In genomic region chr7:141785711-141786552, GRCh38 we compare ENCODE assay signal across 8 cellular contexts. TPM values are rescaled to one million over a fixed set of nuclear protein-coding genes. Genes with fewer than 3 reads are reported as not detected.
DNase-seq lines count a peak whose midpoint lies in the region; ATAC-seq and TF ChIP-seq lines count a peak whose summit lies in the region.

No MANE protein-coding gene starts in this region.

- no peak overlapping the region for H3K4me3 Mint-ChIP-seq in Caco-2 (ENCODE audit: unreplicated experiment)

- no peaks in the 10 kb centered on the region for H3K9me3 Mint-ChIP-seq in Caco-2 (ENCODE audit: unreplicated experiment)

- intact Hi-C loops in Caco-2 (cut with micrococcal nuclease; ENCODE audit: unreplicated experiment) = loop anchor here (1.0 kb wide), 2 partner anchors 31 to 132 kb away; no protein-coding TSS in a partner anchor
- intact Hi-C loops in left cardiac atrium (cut with DNase I) = no loop called here
- intact Hi-C loops in gastrocnemius medialis (cut with DNase I; ENCODE audit: low total_unique reads) = no loop called here
- intact Hi-C loops in tibial artery (cut with DNase I; ENCODE audit: low total_unique reads) = no loop called here

- H3K27ac ChIP-seq in gastrocnemius medialis (no peak overlapping the region), tibial artery (no peak overlapping the region)

- POLR2A ChIA-PET in Caco-2 (lab: Charles Lee) = interaction anchor here (0.6 kb wide), 1 partner anchor 48 kb away, joined by 3 read pairs; the partner anchor contains the start of gene SSBP1

- H3K4me1 Mint-ChIP-seq in Caco-2 (ENCODE audit: low read depth, unreplicated experiment) = no peaks in the 10 kb centered on the region

- DNase-seq in Caco-2 (peak; percentile 37 to 41), NCI-H345 treated with DMSO at 0.1 percent for 48 hours (lab: John Stamatoyannopoulos, UW; ENCODE audit: unreplicated experiment) (peak; percentile 12), left cardiac atrium (no peak), gastrocnemius medialis (no peak), tibial artery (no peak)
- DNase-seq in activated gamma-delta T cell treated with anti-CD3 and anti-CD28 coated beads, Interleukin-2, amount 50 U/mL, for 16 hours (ENCODE audit: low read depth) = peak; percentile 4

- TF ChIP-seq CTCF in Caco-2 (IDR thresholded peaks at IDR 0.05; ENCODE audit: insufficient read depth in 1 of 2, low read depth in 1 of 2, low read length in 1 of 2, severe bottlenecking in 1 of 2, unreplicated experiment in 1 of 2) = peak; percentile 74 to 86
- TF ChIP-seq CTCF in gastrocnemius medialis (IDR thresholded peaks at IDR 0.05 in 4 of 5, conservative IDR thresholded peaks at IDR 0.05 in 1 of 5) = peak in 4 of 5 experiments; percentile 27 to 64 (median 38)
- peak in 1 of 2 experiments; percentile 46 for TF ChIP-seq CTCF in tibial artery (IDR thresholded peaks at IDR 0.05)

- in situ Hi-C loops in gastrocnemius medialis (cut with MboI; ENCODE audit: low sequenced_read_pairs in 4 of 4) = no loop called here

- CTCF ChIA-PET in Caco-2 (lab: Charles Lee) = interaction anchor here (0.6 to 1.0 kb wide), 7 partner anchors 17 to 136 kb away, joined by 3 to 24 read pairs (median 4); partner anchors contain the start of gene SSBP1

- BruUV-seq in Caco-2 (replicated peaks; lab: Mats Ljungman, UMichigan) = no TSS peak

- no peak overlapping the region for H3K27ac Mint-ChIP-seq in Caco-2 (ENCODE audit: unreplicated experiment)

- H3K36me3 ChIP-seq in Caco-2 (ENCODE audit: control insufficient read depth, insufficient read depth, low read length) = no peaks in the 10 kb centered on the region
- H3K36me3 ChIP-seq in gastrocnemius medialis = no peaks in the 10 kb centered on the region
- H3K36me3 ChIP-seq in tibial artery = peaks cover 9 to 22% (median 11%) of the 10 kb centered on the region in 3 donors

- no peaks in the 10 kb centered on the region for H3K4me1 ChIP-seq in Caco-2
- H3K4me1 ChIP-seq in gastrocnemius medialis = no peaks in the 10 kb centered on the region
- no peaks in the 10 kb centered on the region for H3K4me1 ChIP-seq in tibial artery

- TF ChIP-seq POLR2A in gastrocnemius medialis (IDR thresholded peaks at IDR 0.05) = no peak

- H3K27me3 ChIP-seq in Caco-2 (replicated peaks; ENCODE audit: control insufficient read depth, insufficient read depth, low read length) (no peaks in the 10 kb centered on the region), gastrocnemius medialis (no peaks in the 10 kb centered on the region), tibial artery (no peaks in the 10 kb centered on the region)

- H3K36me3 Mint-ChIP-seq in Caco-2 (ENCODE audit: insufficient read depth, unreplicated experiment) = no peaks in the 10 kb centered on the region

- no peaks in the 10 kb centered on the region for H3K9me3 ChIP-seq in Caco-2
- no peaks in the 10 kb centered on the region for H3K9me3 ChIP-seq in gastrocnemius medialis
- H3K9me3 ChIP-seq in tibial artery = no peaks in the 10 kb centered on the region

- no peak overlapping the region for H3K4me3 ChIP-seq in Caco-2 (ENCODE audit: low read depth, low read length)
- H3K4me3 ChIP-seq in gastrocnemius medialis = no peak overlapping the region
- H3K4me3 ChIP-seq in tibial artery = no peak overlapping the region

- ATAC-seq in GM18870 (IDR thresholded peaks at IDR 0.05; ENCODE audit: unreplicated experiment) = peak; percentile 72
- peak; percentile 87 for ATAC-seq in HG03354 (IDR thresholded peaks at IDR 0.05; ENCODE audit: poor library complexity, severe bottlenecking, unreplicated experiment)
- ATAC-seq in left cardiac atrium = peak; percentile 48 to 57
- no peak for ATAC-seq in gastrocnemius medialis

- no peaks in the 10 kb centered on the region for H3K27me3 Mint-ChIP-seq in Caco-2 (ENCODE audit: insufficient read depth, unreplicated experiment)

RNA-seq across cellular contexts. Expression of gene TAS2R5, which starts 4.1 kb away (rescaled TPM):
- 1.7 TPM in 2 replicates for total RNA-seq in Caco-2 (2022)
- total RNA-seq in left cardiac atrium = under 1 TPM; 0.53 to 0.58 TPM
- total RNA-seq in gastrocnemius medialis = 1 to 10 TPM in 1 of 4 donors, under 1 TPM in 2, not detected in 1; 0.47 to 3.4 (median 0.98) TPM

RNA-seq across cellular contexts. Expression of gene TAS2R4, which starts 9.5 kb away (rescaled TPM):
- total RNA-seq in Caco-2 (2022) = 1.2 and 1.3 TPM in 2 replicates
- under 1 TPM; 0.26 to 0.35 TPM for total RNA-seq in left cardiac atrium
- total RNA-seq in gastrocnemius medialis = 1 to 10 TPM in 1 of 4 donors, under 1 TPM in 1, not detected in 2; 0.09 to 1.4 TPM

RNA-seq across cellular contexts. Expression of gene TAS2R3, which starts 22.0 kb away (rescaled TPM):
- total RNA-seq in Caco-2 (2022) (1.9 and 2.3 TPM in 2 replicates), left cardiac atrium (under 1 TPM; 0.47 to 0.68 TPM), gastrocnemius medialis (under 1 TPM in 2 of 4 donors, not detected in 2; 0.75 to 0.92 TPM)

RNA-seq across cellular contexts. Expression of gene SSBP1, which starts 47.8 kb away (rescaled TPM):
- total RNA-seq in Caco-2 (2022) (191 and 199 TPM in 2 replicates), left cardiac atrium (100 to 1,000 TPM in 1 of 2 donors, 10 to 100 TPM in 1; 80.6 to 109 TPM), gastrocnemius medialis (100 to 1,000 TPM; 127 to 147 (median 138) TPM)

RNA-seq across cellular contexts. Expression of gene PRSS37, which starts 55.4 kb away (rescaled TPM):
- total RNA-seq in Caco-2 (2022) (not detected in 2 replicates), left cardiac atrium (not detected), gastrocnemius medialis (not detected)

Comparison
In these comparisons a context has a peak if more than half of its experiments do, and no peak if none do; other contexts are left out.
1. DNase-seq: peak in Caco-2 (2 of 2), NCI-H345 treated with DMSO at 0.1 percent for 48 hours (single experiment) and activated gamma-delta T cell treated with anti-CD3 and anti-CD28 coated beads, Interleukin-2, amount 50 U/mL, for 16 hours (single experiment); none in left cardiac atrium (single experiment), gastrocnemius medialis (0 of 2) and tibial artery (0 of 2).
2. ATAC-seq: peak in GM18870 (single experiment), HG03354 (single experiment) and left cardiac atrium (2 of 2); none in gastrocnemius medialis (0 of 2).